Comparison of ENCODE assay signal across 23 cellular contexts in the genomic region with DNA sequence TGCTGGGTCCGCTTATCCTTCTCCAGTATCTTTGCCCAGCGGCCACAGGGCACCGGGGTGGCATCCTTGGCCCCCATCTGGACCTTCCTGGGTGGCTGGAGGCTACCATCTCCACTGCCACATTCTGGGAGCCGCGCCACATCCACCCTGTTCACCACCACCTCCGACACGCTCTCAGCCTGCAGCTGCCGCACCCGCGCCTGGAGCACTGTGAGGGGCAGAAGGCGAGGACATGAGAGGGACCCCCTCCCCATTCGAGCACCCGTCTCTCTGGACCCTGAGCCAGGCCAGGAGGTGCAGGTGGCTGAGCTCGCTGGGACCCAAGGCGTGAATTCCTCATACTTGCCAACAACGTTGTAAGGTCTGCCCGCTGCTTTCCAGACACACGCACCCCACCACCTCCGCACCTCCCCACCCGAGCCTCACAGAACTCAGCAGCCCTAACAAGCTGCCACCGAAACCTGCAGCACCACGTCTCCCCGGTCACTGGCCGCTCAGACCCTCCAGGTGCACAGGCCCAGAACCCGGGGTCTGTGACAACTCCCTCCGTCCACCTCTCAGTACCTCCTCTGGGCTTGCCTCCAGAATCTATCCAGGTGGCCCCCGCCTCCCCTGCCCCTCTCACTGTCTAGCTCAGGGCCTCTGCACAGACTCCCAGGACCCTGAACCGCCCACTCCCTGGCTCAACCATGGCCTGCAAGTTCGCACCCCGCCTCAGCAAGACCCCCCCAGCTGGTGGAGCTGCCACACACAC. TPM values are rescaled to one million over a fixed set of nuclear protein-coding genes. Genes with fewer than 3 reads are reported as not detected.
DNase-seq lines count a peak whose midpoint lies in the region; ATAC-seq and TF ChIP-seq lines count a peak whose summit lies in the region.
"Had no signal": no experiment of that assay in that cellular context is flagged by ENCODE, and none has a peak within 500 bp of the region (broad histone marks: within the 10 kb centered on the region; RNA-seq: fewer than 3 reads in every experiment).

No MANE protein-coding gene starts in this region.

- no peak overlapping the region for H3K9ac ChIP-seq in H9 (ENCODE audit: extremely low read depth, insufficient read length, low read length)

- H3K4me3 Mint-ChIP-seq in T-helper 2 cell treated with Interferon-gamma antibody and Interleukin-4, amounts not matched to agents 5 μg/mL and 100 μg/mL, for 36 hours = no peak overlapping the region
- H3K4me3 Mint-ChIP-seq in H9 (peak overlapping the region in 1 of 2 experiments; percentile 29; a peak in 2 of 5 replicates), endothelial cell (ENCODE audit: unreplicated experiment) (peak overlapping the region; percentile 11)
- no peak overlapping the region for H3K4me3 Mint-ChIP-seq in activated T-helper 17 cell treated with anti-CD3 and anti-CD28 coated beads, Interleukin-2, amount 50 U/mL, for 72 hours
- H3K4me3 Mint-ChIP-seq: activated CD4-positive, alpha-beta memory T cell treated with anti-CD3 and anti-CD28 coated beads for 36 hours had no signal

- ATAC-seq in activated T-helper 17 cell treated with anti-CD3 and anti-CD28 coated beads, Interleukin-2, amount 50 U/mL, for 72 hours (replicated peaks) = no peak
- ATAC-seq: lower lobe of right lung had no signal

- H3K56ac ChIP-seq in H9 (ENCODE audit: insufficient read length, low read depth, low read length) = no peak overlapping the region

- H2BK12ac ChIP-seq in H9 (ENCODE audit: insufficient read length, low read depth, low read length) = no peak overlapping the region

- no peaks in the 10 kb centered on the region for H3K9me3 ChIP-seq in H9 (ENCODE audit: control insufficient read depth, low read depth, low read length)
- H3K9me3 ChIP-seq: esophagus squamous epithelium, HAP-1, lower lobe of right lung, right atrium auricular region, SJCRH30, spleen had no signal

- no peak overlapping the region for H3K27ac ChIP-seq in H9 (ENCODE audit: insufficient read length, low read depth, low read length)
- H3K27ac ChIP-seq: esophagus squamous epithelium, lower lobe of right lung, right atrium auricular region, SJCRH30, spleen had no signal

- no peaks in the 10 kb centered on the region; the same call in 1 of the 2 replicates for H3K4me1 ChIP-seq in H9 (ENCODE audit: insufficient read depth, low read length)
- H3K4me1 ChIP-seq: SJCRH30 had no signal

- peaks cover 4% of the 10 kb centered on the region for H4K20me1 ChIP-seq in H9 (ENCODE audit: control insufficient read depth, insufficient read depth, insufficient read length)

- DNase-seq in T-helper 2 cell treated with Interferon-gamma antibody and Interleukin-4, amounts not matched to agents 5 μg/mL and 100 μg/mL, for 36 hours (ENCODE audit: low spot score) = no peak
- no peak for DNase-seq in T-helper 2 cell
- no peak for DNase-seq in H9
- no peak for DNase-seq in endothelial cell (ENCODE audit: low spot score)
- no peak for DNase-seq in amygdala (lab: John Stamatoyannopoulos, UW)
- DNase-seq: activated CD4-positive, alpha-beta memory T cell treated with anti-CD3 and anti-CD28 coated beads for 36 hours; activated effector memory CD4-positive, alpha-beta T cell treated with anti-CD3 and anti-CD28 coated beads, Interleukin-2, amount 50 U/mL, for 16 hours; dermis blood vessel endothelial cell; esophagus squamous epithelium; foreskin melanocyte; lower lobe of right lung; NCI-H2029; NCI-H69; SJCRH30; spleen; stimulated activated CD4-positive, alpha-beta T cell treated with anti-CD3 and anti-CD28 coated beads, Interleukin-2, amount 100 ng/mL, for 48 hours; trophoblast cell had no signal

- TF ChIP-seq CTCF in H9 (conservative IDR thresholded peaks at IDR 0.05) = no peak
- TF ChIP-seq CTCF in endothelial cell (IDR thresholded peaks at IDR 0.05; ENCODE audit: unreplicated experiment) = no peak

- peaks cover 13% of the 10 kb centered on the region for H3K4me1 Mint-ChIP-seq in T-helper 2 cell treated with Interferon-gamma antibody and Interleukin-4, amounts not matched to agents 5 μg/mL and 100 μg/mL, for 36 hours (ENCODE audit: low read depth)
- H3K4me1 Mint-ChIP-seq in H9 = peaks cover 7 to 13% of the 10 kb centered on the region in 2 experiments
- H3K4me1 Mint-ChIP-seq in endothelial cell (ENCODE audit: unreplicated experiment) = no peaks in the 10 kb centered on the region
- H3K4me1 Mint-ChIP-seq in activated T-helper 17 cell treated with anti-CD3 and anti-CD28 coated beads, Interleukin-2, amount 50 U/mL, for 72 hours = peaks cover 5% of the 10 kb centered on the region

- no peak overlapping the region for H4K8ac ChIP-seq in H9 (replicated peaks; ENCODE audit: insufficient read length, low read depth, low read length)

- H2AFZ ChIP-seq in H9 (ENCODE audit: low read length) = no peak overlapping the region

- no peak overlapping the region for H3T11ph ChIP-seq in H9 (ENCODE audit: low read length)

- H3K79me2 ChIP-seq in H9 (ENCODE audit: insufficient read depth, low read length) = no peaks in the 10 kb centered on the region

- H3K36me3 Mint-ChIP-seq in T-helper 2 cell treated with Interferon-gamma antibody and Interleukin-4, amounts not matched to agents 5 μg/mL and 100 μg/mL, for 36 hours (ENCODE audit: low read depth) = peaks cover 19% of the 10 kb centered on the region
- peaks cover 26 to 47% (median 35%) of the 10 kb centered on the region in 3 experiments; a peak in 6 of 7 replicates for H3K36me3 Mint-ChIP-seq in H9 (ENCODE audit: insufficient read depth in 1 of 3, low read depth in 3 of 3)
- H3K36me3 Mint-ChIP-seq in endothelial cell (ENCODE audit: low read depth, unreplicated experiment) = peaks cover 14% of the 10 kb centered on the region
- H3K36me3 Mint-ChIP-seq in activated T-helper 17 cell treated with anti-CD3 and anti-CD28 coated beads, Interleukin-2, amount 50 U/mL, for 72 hours (ENCODE audit: low read depth) = peaks cover 52% of the 10 kb centered on the region

- H3K4me2 ChIP-seq in H9 (ENCODE audit: insufficient read depth, insufficient read length, low read length) = no peak overlapping the region

- peaks cover 10% of the 10 kb centered on the region for H3K79me1 ChIP-seq in H9 (ENCODE audit: insufficient read depth, low read depth, low read length, poor library complexity, severe bottlenecking)

- H3K27ac Mint-ChIP-seq in T-helper 2 cell treated with Interferon-gamma antibody and Interleukin-4, amounts not matched to agents 5 μg/mL and 100 μg/mL, for 36 hours = peak overlapping the region; percentile 26
- H3K27ac Mint-ChIP-seq in H9 = peak overlapping the region in 2 of 3 experiments; percentile 31 to 57; a peak in 2 of 7 replicates
- H3K27ac Mint-ChIP-seq in endothelial cell (ENCODE audit: unreplicated experiment) = no peak overlapping the region
- no peak overlapping the region for H3K27ac Mint-ChIP-seq in activated T-helper 17 cell treated with anti-CD3 and anti-CD28 coated beads, Interleukin-2, amount 50 U/mL, for 72 hours
- H3K27ac Mint-ChIP-seq: activated CD4-positive, alpha-beta memory T cell treated with anti-CD3 and anti-CD28 coated beads for 36 hours had no signal

- H3K23me2 ChIP-seq in H9 (ENCODE audit: insufficient read length, low read depth, low read length, poor library complexity, severe bottlenecking) = peaks cover 7% of the 10 kb centered on the region

- no peaks in the 10 kb centered on the region for H3K27me3 ChIP-seq in H9 (ENCODE audit: insufficient read depth, low read length)
- H3K27me3 ChIP-seq: esophagus squamous epithelium, right atrium auricular region, SJCRH30, spleen had no signal

- H3K18ac ChIP-seq in H9 (ENCODE audit: insufficient read length, low read depth, low read length) = no peak overlapping the region

- no peak overlapping the region for H2AK5ac ChIP-seq in H9 (ENCODE audit: insufficient read length, low read length)

- H3K9me3 Mint-ChIP-seq in T-helper 2 cell treated with Interferon-gamma antibody and Interleukin-4, amounts not matched to agents 5 μg/mL and 100 μg/mL, for 36 hours = no peaks in the 10 kb centered on the region
- H3K9me3 Mint-ChIP-seq in H9 (no peaks in the 10 kb centered on the region; a peak in 1 of 5 replicates), endothelial cell (ENCODE audit: unreplicated experiment) (no peaks in the 10 kb centered on the region)
- no peaks in the 10 kb centered on the region for H3K9me3 Mint-ChIP-seq in activated T-helper 17 cell treated with anti-CD3 and anti-CD28 coated beads, Interleukin-2, amount 50 U/mL, for 72 hours
- H3K9me3 Mint-ChIP-seq: activated CD4-positive, alpha-beta memory T cell treated with anti-CD3 and anti-CD28 coated beads for 36 hours; central memory CD8-positive, alpha-beta T cell had no signal

- no peak overlapping the region for H3K23ac ChIP-seq in H9 (ENCODE audit: insufficient read length, low read depth, low read length)

- no peak overlapping the region for H4K91ac ChIP-seq in H9 (ENCODE audit: insufficient read length, low read depth, low read length)

- H2BK5ac ChIP-seq in H9 (ENCODE audit: insufficient read length, low read length) = no peak overlapping the region

- H2BK15ac ChIP-seq in H9 (ENCODE audit: low read depth, low read length) = no peak overlapping the region

- H3K4ac ChIP-seq in H9 (ENCODE audit: low read depth, low read length) = no peak overlapping the region

- H2BK120ac ChIP-seq in H9 (ENCODE audit: low read depth, low read length, poor library complexity, severe bottlenecking) = no peak overlapping the region

- H3K27me3 Mint-ChIP-seq in T-helper 2 cell treated with Interferon-gamma antibody and Interleukin-4, amounts not matched to agents 5 μg/mL and 100 μg/mL, for 36 hours (ENCODE audit: low read depth) = no peaks in the 10 kb centered on the region
- H3K27me3 Mint-ChIP-seq in H9 (ENCODE audit: low read depth) (no peaks in the 10 kb centered on the region), endothelial cell (ENCODE audit: unreplicated experiment) (peaks cover 5% of the 10 kb centered on the region)
- no peaks in the 10 kb centered on the region for H3K27me3 Mint-ChIP-seq in activated T-helper 17 cell treated with anti-CD3 and anti-CD28 coated beads, Interleukin-2, amount 50 U/mL, for 72 hours
- H3K27me3 Mint-ChIP-seq: activated CD4-positive, alpha-beta memory T cell treated with anti-CD3 and anti-CD28 coated beads for 36 hours; central memory CD8-positive, alpha-beta T cell had no signal

- H3K14ac ChIP-seq in H9 (ENCODE audit: insufficient read depth, low read length) = no peak overlapping the region

- H4K5ac ChIP-seq in H9 (ENCODE audit: insufficient read length, low read depth, low read length) = no peak overlapping the region

- no CpG with 5 or more reads among the region's 30 CpGs for WGBS in H9 (ENCODE audit: extremely low coverage, insufficient read length, low lambda C conversion rate)

- no peak overlapping the region for H2BK20ac ChIP-seq in H9 (ENCODE audit: low read depth, low read length, poor library complexity, severe bottlenecking)

RNA-seq across cellular contexts. Expression of a gene that starts 3.2 kb away (rescaled TPM):
- total RNA-seq in H9 (2021) (101 and 104 TPM in 2 replicates), endothelial cell (ENCODE audit: unreplicated experiment) (53.6 TPM)
- total RNA-seq in activated T-helper 17 cell treated with anti-CD3 and anti-CD28 coated beads, Interleukin-2, amount 50 U/mL, for 72 hours = 10 to 100 TPM; 46.1 to 59.8 TPM

RNA-seq across cellular contexts. Expression of a gene that starts 9.5 kb away (rescaled TPM):
- 0.72 and 0.99 TPM in 2 replicates for total RNA-seq in H9 (2021)
- total RNA-seq in endothelial cell (ENCODE audit: unreplicated experiment) = not detected
- total RNA-seq in activated T-helper 17 cell treated with anti-CD3 and anti-CD28 coated beads, Interleukin-2, amount 50 U/mL, for 72 hours = 1 to 10 TPM in 1 of 2 donors, not detected in 1; 1.7 TPM
- total RNA-seq: A172, dermis blood vessel endothelial cell, M059J, SJCRH30 had no signal

RNA-seq across cellular contexts. Expression of a gene that starts 32.9 kb away (rescaled TPM):
- total RNA-seq in H9 (2021) (78.0 and 81.9 TPM in 2 replicates), endothelial cell (ENCODE audit: unreplicated experiment) (41.7 TPM)
- 100 to 1,000 TPM in 1 of 2 donors, 10 to 100 TPM in 1; 74.0 to 103 TPM for total RNA-seq in activated T-helper 17 cell treated with anti-CD3 and anti-CD28 coated beads, Interleukin-2, amount 50 U/mL, for 72 hours

RNA-seq across cellular contexts. Expression of a gene that starts 40.5 kb away (rescaled TPM):
- total RNA-seq in H9 (2021) (3.7 and 4.1 TPM in 2 replicates), endothelial cell (ENCODE audit: unreplicated experiment) (0.28 TPM)
- total RNA-seq in activated T-helper 17 cell treated with anti-CD3 and anti-CD28 coated beads, Interleukin-2, amount 50 U/mL, for 72 hours = under 1 TPM; 0.58 to 0.98 TPM

RNA-seq across cellular contexts. Expression of a gene that starts 46.1 kb away (rescaled TPM):
- total RNA-seq in H9 (2021) (6.8 and 9.1 TPM in 2 replicates), endothelial cell (ENCODE audit: unreplicated experiment) (6.5 TPM)
- total RNA-seq in activated T-helper 17 cell treated with anti-CD3 and anti-CD28 coated beads, Interleukin-2, amount 50 U/mL, for 72 hours = 1 to 10 TPM; 7.0 to 9.1 TPM

Comparison
In these comparisons a context has a peak if more than half of its experiments do, and no peak if none do; other contexts are left out.
1. H3K27ac Mint-ChIP-seq: peak in T-helper 2 cell treated with Interferon-gamma antibody and Interleukin-4, amounts not matched to agents 5 μg/mL and 100 μg/mL, for 36 hours (single experiment) and H9 (2 of 3); none in endothelial cell (single experiment) and activated T-helper 17 cell treated with anti-CD3 and anti-CD28 coated beads, Interleukin-2, amount 50 U/mL, for 72 hours (single experiment).